In the genomic region with DNA sequence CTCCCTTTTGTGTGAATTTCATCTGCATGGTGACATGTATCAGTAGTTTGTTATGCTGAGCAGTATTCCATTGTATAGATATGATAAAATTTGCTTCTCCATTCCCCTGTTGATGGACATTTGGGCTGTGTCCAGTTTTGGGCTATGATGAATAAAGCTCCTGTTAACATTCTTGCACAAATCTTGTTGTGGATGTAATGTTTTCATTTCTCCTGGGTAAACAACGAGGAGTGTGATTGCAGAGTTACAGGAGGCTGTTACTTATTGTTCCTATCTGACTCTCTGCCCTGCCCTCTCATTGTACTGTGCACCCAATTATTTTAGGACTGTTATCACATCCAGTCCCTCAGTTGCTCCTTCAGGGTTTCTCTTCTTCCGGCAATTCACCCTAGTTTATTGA, we compare ENCODE assay signal across 23 cellular contexts. TPM values are rescaled to one million over a fixed set of nuclear protein-coding genes. Genes with fewer than 3 reads are reported as not detected.
A peak's percentile ranks its signal among the peaks of the same experiment; 100 is the strongest.
DNase-seq lines count a peak whose midpoint lies in the region; ATAC-seq and TF ChIP-seq lines count a peak whose summit lies in the region.
"Had no signal": no experiment of that assay in that cellular context is flagged by ENCODE, and none has a peak within 500 bp of the region (broad histone marks: within the 10 kb centered on the region; RNA-seq: fewer than 3 reads in every experiment).

No MANE protein-coding gene starts in this region.

- H3K9me3 Mint-ChIP-seq in Calu3 (ENCODE audit: low read depth, unreplicated experiment) = no peaks in the 10 kb centered on the region
- no peaks in the 10 kb centered on the region for H3K9me3 Mint-ChIP-seq in natural killer cell treated with Interleukin-12 subunit alpha and Interleukin-12 subunit beta and Interleukin-15 and Interleukin-18, amount 100 ng/mL, for 72 hours
- H3K9me3 Mint-ChIP-seq in neural progenitor cell = no peaks in the 10 kb centered on the region
- H3K9me3 Mint-ChIP-seq: activated naive CD4-positive, alpha-beta T cell treated with anti-CD3 and anti-CD28 coated beads, Interleukin-2, amount 50 U/mL, for 24 hours; activated T-cell treated with anti-CD3 and anti-CD28 coated beads, Interleukin-2, amount 50 U/mL, for 72 hours; stimulated activated naive CD8-positive, alpha-beta T cell treated with anti-CD3 and anti-CD28 coated beads, Interleukin-15, Interleukin-2, amounts not matched to agents 100 ng/mL and 50 ng/mL, for 24 hours; WTC11 had no signal

- TF ChIP-seq CTCF in Calu3 (IDR thresholded peaks at IDR 0.05; ENCODE audit: unreplicated experiment) = no peak
- no peak for TF ChIP-seq CTCF in RWPE2 (IDR thresholded peaks at IDR 0.05; ENCODE audit: poor library complexity, severe bottlenecking)
- no peak for TF ChIP-seq CTCF in heart left ventricle (IDR thresholded peaks at IDR 0.05)
- no peak for TF ChIP-seq CTCF in neural progenitor cell (IDR thresholded peaks at IDR 0.05)

- H3K9ac ChIP-seq in neural progenitor cell = no peak overlapping the region

- H3K27ac ChIP-seq in RWPE2 (ENCODE audit: poor library complexity, severe bottlenecking) (peak overlapping the region; percentile 64), heart left ventricle (peak overlapping the region; percentile 42 to 77 (median 66)), neural progenitor cell (no peak overlapping the region)
- H3K27ac ChIP-seq: colonic mucosa, gastroesophageal sphincter, transverse colon had no signal

- 12 to 19% (median 18%) methylated on average over 2 of the region's 2 CpGs for WGBS in heart left ventricle, 4 donors

- no peak overlapping the region for H2AFZ ChIP-seq in neural progenitor cell (replicated peaks)

- H3K36me3 Mint-ChIP-seq in Calu3 (ENCODE audit: insufficient read depth, unreplicated experiment) (peaks cover 5% of the 10 kb centered on the region), neural progenitor cell (no peaks in the 10 kb centered on the region)
- H3K36me3 Mint-ChIP-seq in natural killer cell treated with Interleukin-12 subunit alpha and Interleukin-12 subunit beta and Interleukin-15 and Interleukin-18, amount 100 ng/mL, for 72 hours = no peaks in the 10 kb centered on the region
- H3K36me3 Mint-ChIP-seq: WTC11 had no signal

- H3F3A ChIP-seq in neural progenitor cell (ENCODE audit: low read depth) = peaks cover 24% of the 10 kb centered on the region

- intact Hi-C loops in Calu3 (cut with micrococcal nuclease; ENCODE audit: unreplicated experiment) (no loop called here), heart left ventricle (cut with DNase I) (loop anchor here in 1 of 10 donors (2.0 kb wide), 1 partner anchor 16 kb away; no protein-coding TSS in a partner anchor)

- no TSS peak for BruUV-seq in Calu3 (replicated peaks; lab: Mats Ljungman, UMichigan)

- H3K9me3 ChIP-seq in RWPE2 (ENCODE audit: severe bottlenecking) (no peaks in the 10 kb centered on the region), heart left ventricle (no peaks in the 10 kb centered on the region), neural progenitor cell (ENCODE audit: low read depth) (no peaks in the 10 kb centered on the region)
- H3K9me3 ChIP-seq: Caco-2, colonic mucosa, gastroesophageal sphincter, left lung, sigmoid colon, transverse colon had no signal

- peaks cover 82% of the 10 kb centered on the region for H3K79me2 ChIP-seq in neural progenitor cell (ENCODE audit: low read depth)

- peaks cover 78% of the 10 kb centered on the region for H4K20me1 ChIP-seq in neural progenitor cell (ENCODE audit: low read depth)

- ATAC-seq in RWPE2 (ENCODE audit: low read depth) (no peak), heart left ventricle (peak; percentile 35 to 63 (median 46))
- ATAC-seq in natural killer cell treated with Interleukin-12 subunit alpha and Interleukin-12 subunit beta and Interleukin-15 and Interleukin-18, amount 100 ng/mL, for 72 hours = no peak
- ATAC-seq: activated CD8-positive, alpha-beta T cell treated with anti-CD3 and anti-CD28 coated beads, Interleukin-2, amount 10 ng/mL, durations not matched to agents 7 days and 5 days; activated T-cell treated with anti-CD3 and anti-CD28 coated beads, Interleukin-2, amount 50 U/mL, for 72 hours; gastroesophageal sphincter; left lung; WTC11 had no signal

- no peaks in the 10 kb centered on the region for H3K36me3 ChIP-seq in RWPE2 (ENCODE audit: low read depth)
- H3K36me3 ChIP-seq in heart left ventricle = no peaks in the 10 kb centered on the region
- no peaks in the 10 kb centered on the region for H3K36me3 ChIP-seq in neural progenitor cell
- H3K36me3 ChIP-seq: colonic mucosa, gastroesophageal sphincter, left lung, sigmoid colon, transverse colon had no signal

- H3K4me1 Mint-ChIP-seq in Calu3 (ENCODE audit: low read depth, unreplicated experiment) = peaks cover 82% of the 10 kb centered on the region
- peaks cover 77 to 81% of the 10 kb centered on the region in 2 donors for H3K4me1 Mint-ChIP-seq in natural killer cell treated with Interleukin-12 subunit alpha and Interleukin-12 subunit beta and Interleukin-15 and Interleukin-18, amount 100 ng/mL, for 72 hours (ENCODE audit: low read depth in 2 of 2)
- peaks cover 63% of the 10 kb centered on the region for H3K4me1 Mint-ChIP-seq in neural progenitor cell

- H3K4me3 Mint-ChIP-seq in Calu3 (ENCODE audit: low read depth, unreplicated experiment) = peak overlapping the region; percentile 51
- H3K4me3 Mint-ChIP-seq in natural killer cell treated with Interleukin-12 subunit alpha and Interleukin-12 subunit beta and Interleukin-15 and Interleukin-18, amount 100 ng/mL, for 72 hours = peak overlapping the region; percentile 9
- H3K4me3 Mint-ChIP-seq in neural progenitor cell = no peak overlapping the region
- H3K4me3 Mint-ChIP-seq: activated CD8-positive, alpha-beta T cell treated with anti-CD3 and anti-CD28 coated beads, Interleukin-2, amount 10 ng/mL, durations not matched to agents 7 days and 5 days; WTC11 had no signal

- no peak overlapping the region for H3K4me2 ChIP-seq in neural progenitor cell

- H3K27ac Mint-ChIP-seq in Calu3 (ENCODE audit: unreplicated experiment) = peak overlapping the region; percentile 72
- peak overlapping the region in 1 of 2 donors; percentile 68 for H3K27ac Mint-ChIP-seq in natural killer cell treated with Interleukin-12 subunit alpha and Interleukin-12 subunit beta and Interleukin-15 and Interleukin-18, amount 100 ng/mL, for 72 hours
- no peak overlapping the region for H3K27ac Mint-ChIP-seq in neural progenitor cell
- H3K27ac Mint-ChIP-seq: activated CD8-positive, alpha-beta T cell treated with anti-CD3 and anti-CD28 coated beads, Interleukin-2, amount 10 ng/mL, durations not matched to agents 7 days and 5 days; activated naive CD4-positive, alpha-beta T cell treated with anti-CD3 and anti-CD28 coated beads, Interleukin-2, amount 50 U/mL, for 24 hours had no signal

- no peaks in the 10 kb centered on the region for H3K27me3 Mint-ChIP-seq in Calu3 (ENCODE audit: unreplicated experiment)
- H3K27me3 Mint-ChIP-seq in natural killer cell treated with Interleukin-12 subunit alpha and Interleukin-12 subunit beta and Interleukin-15 and Interleukin-18, amount 100 ng/mL, for 72 hours = no peaks in the 10 kb centered on the region
- peaks cover 2% of the 10 kb centered on the region for H3K27me3 Mint-ChIP-seq in neural progenitor cell (ENCODE audit: insufficient read depth, low read depth)
- H3K27me3 Mint-ChIP-seq: activated naive CD4-positive, alpha-beta T cell treated with anti-CD3 and anti-CD28 coated beads, Interleukin-2, amount 50 U/mL, for 24 hours; stimulated activated naive CD8-positive, alpha-beta T cell treated with anti-CD3 and anti-CD28 coated beads, Interleukin-15, Interleukin-2, amounts not matched to agents 100 ng/mL and 50 ng/mL, for 24 hours had no signal

- CTCF ChIA-PET in Calu3 (lab: Charles Lee) = interaction anchor here (0.9 to 1.9 kb wide), 6 partner anchors 9 to 273 kb away, joined by 3 to 6 read pairs (median 4); a partner anchor contains a TSS

- DNase-seq in Calu3 = no peak
- DNase-seq in RWPE2 (ENCODE audit: low spot score) = no peak
- DNase-seq in heart left ventricle = no peak
- DNase-seq in natural killer cell treated with Interleukin-12 subunit alpha and Interleukin-12 subunit beta and Interleukin-15 and Interleukin-18, amount 100 ng/mL, for 72 hours (ENCODE audit: low spot score) = no peak
- no peak for DNase-seq in neural progenitor cell (ENCODE audit: low spot score)
- no peak for DNase-seq in HK-2 (ENCODE audit: unreplicated experiment)
- no peak for DNase-seq in NCI-H1694 (lab: John Stamatoyannopoulos, UW)
- no peak for DNase-seq in stimulated activated CD4-positive, alpha-beta T cell treated with anti-CD3 and anti-CD28 coated beads, Interleukin-2, amount 100 ng/mL, for 48 hours
- DNase-seq: activated CD8-positive, alpha-beta T cell treated with anti-CD3 and anti-CD28 coated beads, Interleukin-2, amount 10 ng/mL, durations not matched to agents 7 days and 5 days; activated T-cell treated with anti-CD3 and anti-CD28 coated beads, Interleukin-2, amount 50 U/mL, for 72 hours; Caco-2; colonic mucosa; Karpas-422; left lung; NCI-H1105; NCI-H526; sigmoid colon; T-helper 2 cell; transverse colon had no signal

- H3K27me3 ChIP-seq in RWPE2 (ENCODE audit: insufficient read depth, poor library complexity, severe bottlenecking) = no peaks in the 10 kb centered on the region
- no peaks in the 10 kb centered on the region for H3K27me3 ChIP-seq in heart left ventricle
- no peaks in the 10 kb centered on the region for H3K27me3 ChIP-seq in neural progenitor cell
- H3K27me3 ChIP-seq: colonic mucosa, gastroesophageal sphincter, left lung, sigmoid colon, transverse colon had no signal

- no peak for TF ChIP-seq POLR2A in heart left ventricle (IDR thresholded peaks at IDR 0.05)

- H3K4me3 ChIP-seq in RWPE2 (ENCODE audit: severe bottlenecking) (no peak overlapping the region), heart left ventricle (peak overlapping the region in 1 of 12 donors; percentile 16), neural progenitor cell (no peak overlapping the region)
- H3K4me3 ChIP-seq: colonic mucosa, gastroesophageal sphincter, left lung, sigmoid colon, transverse colon had no signal

- H3K4me1 ChIP-seq in RWPE2 (ENCODE audit: insufficient read depth, poor library complexity, severe bottlenecking) (peaks cover 27% of the 10 kb centered on the region), heart left ventricle (peaks cover 36 to 99% (median 91%) of the 10 kb centered on the region in 12 donors), neural progenitor cell (peaks cover 58% of the 10 kb centered on the region)

RNA-seq across cellular contexts. Expression of a gene that starts 24.2 kb away (rescaled TPM):
- total RNA-seq in Calu3 (2022) (93.7 and 96.2 TPM in 2 replicates), heart left ventricle (100 to 1,000 TPM; 163 to 327 (median 223) TPM), neural progenitor cell (ENCODE audit: low replicate concordance) (24.7 and 38.7 TPM in 2 replicates)
- polyA plus RNA-seq in heart left ventricle = 100 to 1,000 TPM; 126 to 227 TPM
- total RNA-seq in natural killer cell treated with Interleukin-12 subunit alpha and Interleukin-12 subunit beta and Interleukin-15 and Interleukin-18, amount 100 ng/mL, for 72 hours = 100 to 1,000 TPM; 104 to 115 TPM

Comparison
In these comparisons a context has a peak if more than half of its experiments do, and no peak if none do; other contexts are left out.
1. ATAC-seq: peak in heart left ventricle (4 of 4); none in RWPE2 (single experiment) and natural killer cell treated with Interleukin-12 subunit alpha and Interleukin-12 subunit beta and Interleukin-15 and Interleukin-18, amount 100 ng/mL, for 72 hours (0 of 2).